18 cellular contexts compared by ENCODE assay signal in genomic region chr3:141825216-141826011, GRCh38.
"Had no signal": no experiment of that assay in that cellular context is flagged by ENCODE, and none has a peak within 500 bp of the region (broad histone marks: within the 10 kb centered on the region; RNA-seq: fewer than 3 reads in every experiment).

No MANE protein-coding gene starts in this region.

- H3K36me3 Mint-ChIP-seq: activated naive CD8-positive, alpha-beta T cell treated with anti-CD3 and anti-CD28 coated beads for 36 hours; type B pancreatic cell had no signal

- H3K27ac ChIP-seq: dorsolateral prefrontal cortex, epithelial cell of prostate, hepatocyte, lower lobe of right lung, skin epidermis, suprapubic skin had no signal

- H3K4me1 Mint-ChIP-seq: activated CD4-positive, alpha-beta T cell treated with anti-CD3 and anti-CD28 coated beads for 36 hours; activated naive CD8-positive, alpha-beta T cell treated with anti-CD3 and anti-CD28 coated beads for 36 hours; stimulated activated naive CD8-positive, alpha-beta T cell treated with anti-CD3 and anti-CD28 coated beads, Interleukin-15, amount 100 ng/mL, for 72 hours had no signal

- H3K27me3 ChIP-seq: hepatocyte, suprapubic skin had no signal

- H3K4me3 ChIP-seq: dorsolateral prefrontal cortex, hepatocyte, lower lobe of right lung, skin epidermis, suprapubic skin had no signal

- H3K9me3 Mint-ChIP-seq: activated naive CD8-positive, alpha-beta T cell treated with anti-CD3 and anti-CD28 coated beads for 36 hours; nephron; stimulated activated naive CD8-positive, alpha-beta T cell treated with anti-CD3 and anti-CD28 coated beads, Interleukin-15, amount 100 ng/mL, for 72 hours; T-helper 2 cell treated with Interferon-gamma antibody and Interleukin-4, amounts not matched to agents 5 μg/mL and 100 μg/mL, for 36 hours had no signal

- ATAC-seq: activated CD4-positive, alpha-beta T cell treated with anti-CD3 and anti-CD28 coated beads for 36 hours; lower lobe of right lung; stimulated activated naive CD8-positive, alpha-beta T cell treated with anti-CD3 and anti-CD28 coated beads, Interleukin-15, amount 100 ng/mL, for 72 hours had no signal

- H3K27me3 Mint-ChIP-seq: activated CD4-positive, alpha-beta T cell treated with anti-CD3 and anti-CD28 coated beads for 36 hours; activated naive CD8-positive, alpha-beta T cell treated with anti-CD3 and anti-CD28 coated beads for 36 hours; stimulated activated naive CD8-positive, alpha-beta T cell treated with anti-CD3 and anti-CD28 coated beads, Interleukin-15, amount 100 ng/mL, for 72 hours; type B pancreatic cell had no signal

- DNase-seq: activated CD4-positive, alpha-beta T cell treated with anti-CD3 and anti-CD28 coated beads for 36 hours; activated CD4-positive, alpha-beta T cell treated with anti-CD3 and anti-CD28 coated beads, Interleukin-2, amount 50 U/mL, for 48 hours; activated naive CD8-positive, alpha-beta T cell treated with anti-CD3 and anti-CD28 coated beads for 36 hours; amygdala; central memory CD4-positive, alpha-beta T cell; dorsolateral prefrontal cortex; foreskin fibroblast; lower lobe of right lung; occipital lobe; posterior cingulate gyrus; stimulated activated naive CD8-positive, alpha-beta T cell treated with anti-CD3 and anti-CD28 coated beads, Interleukin-15, amount 100 ng/mL, for 72 hours had no signal

- H3K36me3 ChIP-seq: lower lobe of right lung, suprapubic skin had no signal

- H3K27ac Mint-ChIP-seq: activated CD4-positive, alpha-beta T cell treated with anti-CD3 and anti-CD28 coated beads for 36 hours; activated naive CD8-positive, alpha-beta T cell treated with anti-CD3 and anti-CD28 coated beads for 36 hours; nephron; stimulated activated naive CD8-positive, alpha-beta T cell treated with anti-CD3 and anti-CD28 coated beads, Interleukin-15, amount 100 ng/mL, for 72 hours; T-helper 2 cell treated with Interferon-gamma antibody and Interleukin-4, amounts not matched to agents 5 μg/mL and 100 μg/mL, for 36 hours; type B pancreatic cell had no signal

- H3K4me3 Mint-ChIP-seq: activated CD4-positive, alpha-beta T cell treated with anti-CD3 and anti-CD28 coated beads for 36 hours; activated naive CD8-positive, alpha-beta T cell treated with anti-CD3 and anti-CD28 coated beads for 36 hours; nephron; stimulated activated naive CD8-positive, alpha-beta T cell treated with anti-CD3 and anti-CD28 coated beads, Interleukin-15, amount 100 ng/mL, for 72 hours; T-helper 2 cell treated with Interferon-gamma antibody and Interleukin-4, amounts not matched to agents 5 μg/mL and 100 μg/mL, for 36 hours; type B pancreatic cell had no signal

- H3K9me3 ChIP-seq: lower lobe of right lung, suprapubic skin had no signal
